In the genomic region with DNA sequence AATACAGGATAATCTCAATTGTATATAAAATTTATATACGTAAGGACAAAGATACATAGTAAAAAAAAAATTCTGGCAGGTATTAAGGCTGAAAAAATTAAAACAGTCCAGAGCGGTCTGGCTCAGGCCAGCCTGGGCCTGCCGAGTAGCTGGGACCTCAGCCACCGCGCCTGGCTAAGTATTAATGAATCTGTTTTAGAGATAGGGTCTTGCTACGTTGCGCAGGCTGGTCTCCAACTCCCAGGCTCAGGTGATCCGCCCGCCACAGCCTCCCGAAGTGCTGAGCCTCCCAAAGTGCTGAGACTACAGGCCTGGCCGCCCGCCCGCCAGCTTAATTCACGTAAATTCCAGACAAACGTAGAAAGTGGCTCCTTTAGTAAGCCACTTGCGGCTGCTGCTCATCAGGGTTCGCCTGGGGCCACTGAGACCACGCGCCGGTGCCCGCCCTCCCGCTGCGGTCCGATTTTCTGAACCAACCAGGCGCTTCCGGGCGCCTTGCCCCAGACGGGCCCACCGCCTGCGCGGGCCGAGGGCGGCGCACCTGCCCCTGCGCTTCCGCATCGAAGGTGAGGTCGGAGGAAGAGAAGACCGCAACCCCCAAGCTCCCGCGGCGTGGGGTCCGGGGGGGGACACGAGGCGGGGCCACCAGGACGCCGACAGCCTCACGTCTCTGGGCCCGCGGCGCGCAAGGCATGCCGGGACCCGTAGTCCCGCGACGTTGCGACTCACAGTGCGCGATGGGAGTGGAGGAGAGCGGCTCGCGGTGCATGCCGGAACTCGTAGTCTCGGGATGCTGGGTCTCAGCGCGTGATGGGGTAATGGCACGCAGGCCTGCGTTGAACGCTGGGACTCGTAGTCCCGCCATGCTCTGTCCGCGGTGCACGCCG, we compare ENCODE assay signal across 1 cellular context.
A peak's percentile ranks its signal among the peaks of the same experiment; 100 is the strongest.
TF ChIP-seq lines count a peak whose summit lies in the region.

No MANE protein-coding gene starts in this region.

TF ChIP-seq in K562, 482 proteins besides CTCF, POLR2A, EP300 and RAD21 (continued from another document and continues in another):
- TF ChIP-seq HMGN3 (IDR thresholded peaks at IDR 0.05; ENCODE audit: borderline replicate concordance, extremely low read depth, insufficient read length, low read depth, low read length): peak; percentile 23
- no peak for TF ChIP-seq ZMIZ1 (IDR thresholded peaks at IDR 0.05; ENCODE audit: low read depth in 2 of 2, low read length in 2 of 2)
- no peak for TF ChIP-seq ZNF586 (CRISPR knock-in tag; conservative IDR thresholded peaks at IDR 0.05)
- no peak for TF ChIP-seq SMARCC2 (IDR thresholded peaks at IDR 0.05; ENCODE audit: low read depth)
- TF ChIP-seq, protein P1, sequence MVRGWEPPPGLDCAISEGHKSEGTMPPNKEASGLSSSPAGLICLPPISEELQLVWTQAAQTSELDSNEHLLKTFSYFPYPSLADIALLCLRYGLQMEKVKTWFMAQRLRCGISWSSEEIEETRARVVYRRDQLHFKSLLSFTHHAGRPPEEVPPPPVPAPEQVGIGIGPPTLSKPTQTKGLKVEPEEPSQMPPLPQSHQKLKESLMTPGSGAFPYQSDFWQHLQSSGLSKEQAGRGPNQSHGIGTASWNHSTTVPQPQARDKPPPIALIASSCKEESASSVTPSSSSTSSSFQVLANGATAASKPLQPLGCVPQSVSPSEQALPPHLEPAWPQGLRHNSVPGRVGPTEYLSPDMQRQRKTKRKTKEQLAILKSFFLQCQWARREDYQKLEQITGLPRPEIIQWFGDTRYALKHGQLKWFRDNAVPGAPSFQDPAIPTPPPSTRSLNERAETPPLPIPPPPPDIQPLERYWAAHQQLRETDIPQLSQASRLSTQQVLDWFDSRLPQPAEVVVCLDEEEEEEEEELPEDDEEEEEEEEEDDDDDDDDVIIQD (CRISPR knock-in tag; IDR thresholded peaks at IDR 0.05): no peak
- TF ChIP-seq, protein P2, sequence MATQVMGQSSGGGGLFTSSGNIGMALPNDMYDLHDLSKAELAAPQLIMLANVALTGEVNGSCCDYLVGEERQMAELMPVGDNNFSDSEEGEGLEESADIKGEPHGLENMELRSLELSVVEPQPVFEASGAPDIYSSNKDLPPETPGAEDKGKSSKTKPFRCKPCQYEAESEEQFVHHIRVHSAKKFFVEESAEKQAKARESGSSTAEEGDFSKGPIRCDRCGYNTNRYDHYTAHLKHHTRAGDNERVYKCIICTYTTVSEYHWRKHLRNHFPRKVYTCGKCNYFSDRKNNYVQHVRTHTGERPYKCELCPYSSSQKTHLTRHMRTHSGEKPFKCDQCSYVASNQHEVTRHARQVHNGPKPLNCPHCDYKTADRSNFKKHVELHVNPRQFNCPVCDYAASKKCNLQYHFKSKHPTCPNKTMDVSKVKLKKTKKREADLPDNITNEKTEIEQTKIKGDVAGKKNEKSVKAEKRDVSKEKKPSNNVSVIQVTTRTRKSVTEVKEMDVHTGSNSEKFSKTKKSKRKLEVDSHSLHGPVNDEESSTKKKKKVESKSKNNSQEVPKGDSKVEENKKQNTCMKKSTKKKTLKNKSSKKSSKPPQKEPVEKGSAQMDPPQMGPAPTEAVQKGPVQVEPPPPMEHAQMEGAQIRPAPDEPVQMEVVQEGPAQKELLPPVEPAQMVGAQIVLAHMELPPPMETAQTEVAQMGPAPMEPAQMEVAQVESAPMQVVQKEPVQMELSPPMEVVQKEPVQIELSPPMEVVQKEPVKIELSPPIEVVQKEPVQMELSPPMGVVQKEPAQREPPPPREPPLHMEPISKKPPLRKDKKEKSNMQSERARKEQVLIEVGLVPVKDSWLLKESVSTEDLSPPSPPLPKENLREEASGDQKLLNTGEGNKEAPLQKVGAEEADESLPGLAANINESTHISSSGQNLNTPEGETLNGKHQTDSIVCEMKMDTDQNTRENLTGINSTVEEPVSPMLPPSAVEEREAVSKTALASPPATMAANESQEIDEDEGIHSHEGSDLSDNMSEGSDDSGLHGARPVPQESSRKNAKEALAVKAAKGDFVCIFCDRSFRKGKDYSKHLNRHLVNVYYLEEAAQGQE (CRISPR knock-in tag; IDR thresholded peaks at IDR 0.05; ENCODE audit: low read depth): no peak
- TF ChIP-seq RBM34 (IDR thresholded peaks at IDR 0.05; ENCODE audit: borderline replicate concordance, insufficient read depth, low read length): no peak
- TF ChIP-seq ZNF12 (CRISPR knock-in tag; IDR thresholded peaks at IDR 0.05): no peak
- TF ChIP-seq MLLT1 (IDR thresholded peaks at IDR 0.05): no peak
- TF ChIP-seq ZNF592 (IDR thresholded peaks at IDR 0.05): peak; percentile 23
- no peak for TF ChIP-seq SIN3B (IDR thresholded peaks at IDR 0.05; ENCODE audit: low read depth)
- TF ChIP-seq NCOA6 (IDR thresholded peaks at IDR 0.05): no peak
- peak; percentile 82 for TF ChIP-seq EP400 (IDR thresholded peaks at IDR 0.05)
- TF ChIP-seq ZNF699 (CRISPR knock-in tag; IDR thresholded peaks at IDR 0.05; ENCODE audit: insufficient replicate concordance): no peak
- no peak for TF ChIP-seq RFX5 (IDR thresholded peaks at IDR 0.05; ENCODE audit: low read depth, low read length)
- TF ChIP-seq TEAD2 (tag; IDR thresholded peaks at IDR 0.05): no peak
- TF ChIP-seq HNRNPH1 (optimal IDR thresholded peaks at IDR 0.05; ENCODE audit: low read depth, low read length): no peak
- no peak for TF ChIP-seq RFX1 (IDR thresholded peaks at IDR 0.05)
- no peak for TF ChIP-seq ZBTB26 (CRISPR knock-in tag; IDR thresholded peaks at IDR 0.05)
- no peak for TF ChIP-seq ASH1L (IDR thresholded peaks at IDR 0.05; ENCODE audit: borderline replicate concordance, low read depth, partially characterized antibody)
- no peak for TF ChIP-seq GMEB1 (CRISPR knock-in tag; IDR thresholded peaks at IDR 0.05)
- TF ChIP-seq ERF (CRISPR knock-in tag; IDR thresholded peaks at IDR 0.05): no peak
- TF ChIP-seq EHMT2 (IDR thresholded peaks at IDR 0.05): no peak
- TF ChIP-seq PHF8 (IDR thresholded peaks at IDR 0.05; ENCODE audit: borderline replicate concordance, low read length): peak; percentile 66
- TF ChIP-seq PTBP1 (IDR thresholded peaks at IDR 0.05; ENCODE audit: low read depth, low read length): no peak
- no peak for TF ChIP-seq SAFB2 (IDR thresholded peaks at IDR 0.05; ENCODE audit: borderline replicate concordance, low read depth, low read length, severe bottlenecking)
- TF ChIP-seq SRSF7 (optimal IDR thresholded peaks at IDR 0.05; ENCODE audit: low read depth, low read length): no peak
- TF ChIP-seq ESRRA (IDR thresholded peaks at IDR 0.05; ENCODE audit: borderline replicate concordance, low read depth): peak; percentile 56; the same call in 1 of the 2 replicates
- TF ChIP-seq GTF2A2 (tag; IDR thresholded peaks at IDR 0.05): no peak
- TF ChIP-seq NFE2 (IDR thresholded peaks at IDR 0.05; ENCODE audit: low read depth): no peak
- TF ChIP-seq THRB (CRISPR knock-in tag; conservative IDR thresholded peaks at IDR 0.05): no peak
- TF ChIP-seq HDGF (IDR thresholded peaks at IDR 0.05): no peak
- TF ChIP-seq, protein P3, sequence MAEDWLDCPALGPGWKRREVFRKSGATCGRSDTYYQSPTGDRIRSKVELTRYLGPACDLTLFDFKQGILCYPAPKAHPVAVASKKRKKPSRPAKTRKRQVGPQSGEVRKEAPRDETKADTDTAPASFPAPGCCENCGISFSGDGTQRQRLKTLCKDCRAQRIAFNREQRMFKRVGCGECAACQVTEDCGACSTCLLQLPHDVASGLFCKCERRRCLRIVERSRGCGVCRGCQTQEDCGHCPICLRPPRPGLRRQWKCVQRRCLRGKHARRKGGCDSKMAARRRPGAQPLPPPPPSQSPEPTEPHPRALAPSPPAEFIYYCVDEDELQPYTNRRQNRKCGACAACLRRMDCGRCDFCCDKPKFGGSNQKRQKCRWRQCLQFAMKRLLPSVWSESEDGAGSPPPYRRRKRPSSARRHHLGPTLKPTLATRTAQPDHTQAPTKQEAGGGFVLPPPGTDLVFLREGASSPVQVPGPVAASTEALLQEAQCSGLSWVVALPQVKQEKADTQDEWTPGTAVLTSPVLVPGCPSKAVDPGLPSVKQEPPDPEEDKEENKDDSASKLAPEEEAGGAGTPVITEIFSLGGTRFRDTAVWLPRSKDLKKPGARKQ (CRISPR knock-in tag; IDR thresholded peaks at IDR 0.05): no peak
- TF ChIP-seq EWSR1 (IDR thresholded peaks at IDR 0.05; ENCODE audit: borderline replicate concordance, low read depth, partially characterized antibody): no peak
